ENCODE assay signal across 8 cellular contexts in genomic region chr17:78780852-78781338, GRCh38. TPM values are rescaled to one million over a fixed set of nuclear protein-coding genes. Genes with fewer than 3 reads are reported as not detected.
DNase-seq lines count a peak whose midpoint lies in the region; ATAC-seq, FAIRE-seq and TF ChIP-seq lines count a peak whose summit lies in the region.

No MANE protein-coding gene starts in this region.

- peak overlapping the region; percentile 91 to 99 (median 95) for H3K27ac Mint-ChIP-seq in CD8-positive, alpha-beta memory T cell
- H3K27ac Mint-ChIP-seq in osteocyte (ENCODE audit: unreplicated experiment) = peak overlapping the region; percentile 78

- no peak overlapping the region; the same call in 1 of the 2 replicates for H4K8ac ChIP-seq in H1 (ENCODE audit: extremely low read depth, insufficient read depth, low read length)

- no peak for TF ChIP-seq RAD21 in H1 (IDR thresholded peaks at IDR 0.05 in 1 of 2, conservative IDR thresholded peaks at IDR 0.05 in 1 of 2; ENCODE audit: low read depth in 2 of 2, low read length in 2 of 2)

- FAIRE-seq in H1 (lab: Jason Lieb, UNC) = no peak

- WGBS in H1 (ENCODE audit: extremely low coverage in 1 of 2, insufficient coverage in 1 of 2, insufficient read length in 1 of 2, insufficient replicate concordance in 2 of 2, low coverage in 1 of 2, low lambda C conversion rate in 2 of 2, missing lambda C conversion rate in 1 of 2), 2 experiments = 86% methylated on average over 15 of the region's 17 CpGs; no CpG with 5 or more reads in 1 of the 2 experiments

- peak overlapping the region; percentile 89 for H3K4me3 ChIP-seq in CD8-positive, alpha-beta memory T cell (ENCODE audit: low read length)
- H3K4me3 ChIP-seq in SJSA1 (peak overlapping the region; percentile 99), H1 (ENCODE audit: extremely low read depth in 1 of 4, insufficient read depth in 2 of 4, low read depth in 3 of 4, low read length in 4 of 4) (peak overlapping the region; percentile 60 to 96 (median 74))

- no peak overlapping the region for H4K91ac ChIP-seq in H1 (replicated peaks; ENCODE audit: insufficient read length, low read length)

- H3K9ac ChIP-seq in H1 (replicated peaks in 1 of 4; ENCODE audit: extremely low read depth in 1 of 4, low read depth in 3 of 4, low read length in 3 of 4) = peak overlapping the region in 1 of 4 experiments; percentile 63; a peak in 2 of 7 replicates

- H3K4me3 Mint-ChIP-seq in CD8-positive, alpha-beta memory T cell = peak overlapping the region; percentile 88 to 95 (median 93)
- peak overlapping the region; percentile 81 for H3K4me3 Mint-ChIP-seq in osteocyte (ENCODE audit: unreplicated experiment)

- no peak overlapping the region for H2BK15ac ChIP-seq in H1 (ENCODE audit: low read length)

- H3K18ac ChIP-seq in H1 (ENCODE audit: extremely low read depth, low read length) = no peak overlapping the region

- peaks cover 0 to 27% (median 4%) of the 10 kb centered on the region in 3 donors for H3K36me3 Mint-ChIP-seq in CD8-positive, alpha-beta memory T cell
- H3K36me3 Mint-ChIP-seq in osteocyte (ENCODE audit: unreplicated experiment) = no peaks in the 10 kb centered on the region

- peaks cover 67% of the 10 kb centered on the region for H3K4me1 ChIP-seq in CD8-positive, alpha-beta memory T cell (ENCODE audit: insufficient read depth, low read length)
- peaks cover 19% of the 10 kb centered on the region for H3K4me1 ChIP-seq in SJSA1 (replicated peaks)
- H3K4me1 ChIP-seq in H1 (replicated peaks in 1 of 4; ENCODE audit: control insufficient read depth in 3 of 4, insufficient read depth in 4 of 4, low read length in 3 of 4) = no peaks in the 10 kb centered on the region; a peak in 2 of 7 replicates

- no peak overlapping the region for H4K5ac ChIP-seq in H1 (ENCODE audit: insufficient read length, low read depth, low read length)

- no peak overlapping the region for H3K14ac ChIP-seq in H1 (ENCODE audit: insufficient read length)

- peak overlapping the region; percentile 83 for H3K27ac ChIP-seq in CD8-positive, alpha-beta memory T cell (ENCODE audit: low read depth, low read length)
- H3K27ac ChIP-seq in SJSA1 (peak overlapping the region; percentile 43; the same call in 1 of the 2 replicates), H1 (ENCODE audit: low read depth, low read length) (no peak overlapping the region)

- H2BK12ac ChIP-seq in H1 (ENCODE audit: low read depth, low read length) = no peak overlapping the region

- H3K23me2 ChIP-seq in H1 (ENCODE audit: low read depth, low read length) = peaks cover 7% of the 10 kb centered on the region; the same call in 1 of the 2 replicates

- H3K36me3 ChIP-seq in CD8-positive, alpha-beta memory T cell (ENCODE audit: insufficient read depth, low read length) = no peaks in the 10 kb centered on the region
- peaks cover 9% of the 10 kb centered on the region for H3K36me3 ChIP-seq in SJSA1
- no peaks in the 10 kb centered on the region for H3K36me3 ChIP-seq in H1 (ENCODE audit: control insufficient read depth in 2 of 4, insufficient read depth in 4 of 4, low read length in 3 of 4)

- peak in 2 of 5 donors; percentile 50 to 66 for DNase-seq in CD8-positive, alpha-beta memory T cell
- no peak for DNase-seq in SJSA1 (ENCODE audit: low read depth in 1 of 2, low spot score in 2 of 2)
- no peak for DNase-seq in H1 (ENCODE audit: low read depth in 1 of 2, low spot score in 2 of 2)
- DNase-seq in osteocyte (ENCODE audit: extremely low spot score, unreplicated experiment) = no peak
- DNase-seq in NOMO-1 treated with dmso at 0.1 percent for 144 hours (lab: John Stamatoyannopoulos, UW; ENCODE audit: unreplicated experiment) = no peak

- no peaks in the 10 kb centered on the region for H3K9me3 ChIP-seq in CD8-positive, alpha-beta memory T cell (ENCODE audit: low read length)
- H3K9me3 ChIP-seq in SJSA1 (replicated peaks) = peaks cover 4% of the 10 kb centered on the region; the same call in 1 of the 2 replicates
- H3K9me3 ChIP-seq in H1 (ENCODE audit: insufficient read depth in 2 of 2, low read depth in 1 of 2, low read length in 1 of 2) = no peaks in the 10 kb centered on the region

- H3K4me2 ChIP-seq in H1 (ENCODE audit: insufficient read depth in 1 of 2, low read depth in 2 of 2, low read length in 2 of 2) = peak overlapping the region; percentile 48 to 69

- H2BK120ac ChIP-seq in H1 (replicated peaks; ENCODE audit: low read depth, low read length) = no peak overlapping the region

- TF ChIP-seq POLR2A in H1 (IDR thresholded peaks at IDR 0.05; ENCODE audit: control extremely low read depth in 1 of 2, low read depth in 2 of 2, low read length in 2 of 2) = no peak

- H3K23ac ChIP-seq in H1 (ENCODE audit: insufficient read length) = no peak overlapping the region

- H3K9me3 Mint-ChIP-seq in CD8-positive, alpha-beta memory T cell = no peaks in the 10 kb centered on the region
- H3K9me3 Mint-ChIP-seq in osteocyte (ENCODE audit: unreplicated experiment) = no peaks in the 10 kb centered on the region

- H2AK5ac ChIP-seq in H1 (ENCODE audit: low read depth, low read length) = no peak overlapping the region

- no peak for ATAC-seq in HG02884 (IDR thresholded peaks at IDR 0.05; ENCODE audit: unreplicated experiment)
- ATAC-seq in GM19452 (IDR thresholded peaks at IDR 0.05; ENCODE audit: unreplicated experiment) = no peak
- ATAC-seq in HG02642 (IDR thresholded peaks at IDR 0.05; ENCODE audit: poor library complexity, unreplicated experiment) = no peak

- no peaks in the 10 kb centered on the region for H3K27me3 ChIP-seq in CD8-positive, alpha-beta memory T cell (ENCODE audit: insufficient read depth, low read length, poor library complexity, severe bottlenecking)
- H3K27me3 ChIP-seq in SJSA1 (replicated peaks) (no peaks in the 10 kb centered on the region), H1 (replicated peaks in 1 of 4; ENCODE audit: control insufficient read depth in 3 of 4, extremely low read depth in 1 of 4, insufficient read depth in 3 of 4, low read length in 3 of 4) (no peaks in the 10 kb centered on the region)

- H3K79me2 ChIP-seq in H1 (ENCODE audit: control insufficient read depth in 1 of 2, insufficient read depth in 2 of 2, low read length in 2 of 2) = no peaks in the 10 kb centered on the region; a peak in 1 of 4 replicates

- no peaks in the 10 kb centered on the region for H3K79me1 ChIP-seq in H1 (ENCODE audit: low read depth, low read length)

- peaks cover 52 to 68% (median 64%) of the 10 kb centered on the region in 3 donors for H3K4me1 Mint-ChIP-seq in CD8-positive, alpha-beta memory T cell
- H3K4me1 Mint-ChIP-seq in osteocyte (ENCODE audit: unreplicated experiment) = peaks cover 42% of the 10 kb centered on the region

- H2AFZ ChIP-seq in H1 (ENCODE audit: low read length) = no peak overlapping the region

- no peak overlapping the region for H2BK5ac ChIP-seq in H1 (ENCODE audit: low read depth, low read length)

- POLR2A ChIA-PET in CD8-positive, alpha-beta memory T cell (lab: Charles Lee) = interaction anchor here (0.6 to 2.1 kb wide), 8 partner anchors 14 to 508 kb away, joined by 3 to 21 read pairs (median 4); partner anchors contain the start of gene USP36
- POLR2A ChIA-PET in H1 (lab: Charles Lee; ENCODE audit: partially characterized antibody) = interaction anchor here (0.6 to 0.9 kb wide), 2 partner anchors 9 to 18 kb away, joined by 3 read pairs; no protein-coding TSS in a partner anchor

- H3K4ac ChIP-seq in H1 (replicated peaks; ENCODE audit: insufficient read length, low read depth, low read length) = no peak overlapping the region

- TF ChIP-seq EP300 in H1 (IDR thresholded peaks at IDR 0.05; ENCODE audit: borderline replicate concordance in 1 of 2, low read depth in 2 of 2, low read length in 2 of 2) = no peak

- H3K56ac ChIP-seq in H1 (replicated peaks; ENCODE audit: insufficient read length, low read depth, low read length) = no peak overlapping the region

- no peak overlapping the region for H2BK20ac ChIP-seq in H1 (ENCODE audit: low read length)

- H4K20me1 ChIP-seq in H1 (replicated peaks in 1 of 2; ENCODE audit: control insufficient read depth in 1 of 2, insufficient read depth in 2 of 2, low read length in 2 of 2) = peaks cover 0 to 5% of the 10 kb centered on the region in 2 experiments

- peaks cover 0 to 4% of the 10 kb centered on the region in 2 donors for H3K27me3 Mint-ChIP-seq in CD8-positive, alpha-beta memory T cell
- H3K27me3 Mint-ChIP-seq in osteocyte (ENCODE audit: unreplicated experiment) = no peaks in the 10 kb centered on the region

- CTCF ChIA-PET in CD8-positive, alpha-beta memory T cell (lab: Charles Lee) = interaction anchor here (1.1 to 2.9 kb wide), 9 partner anchors 9 to 71 kb away, joined by 3 to 16 read pairs (median 7); no protein-coding TSS in a partner anchor
- CTCF ChIA-PET in H1 (lab: Charles Lee; ENCODE audit: partially characterized antibody) = interaction anchor here (1.2 to 1.4 kb wide), 2 partner anchors 10 to 12 kb away, joined by 4 to 5 read pairs; no protein-coding TSS in a partner anchor

- TF ChIP-seq CTCF in H1 (IDR thresholded peaks at IDR 0.05; ENCODE audit: control extremely low read depth in 1 of 3, insufficient read depth in 1 of 3, low read depth in 1 of 3, low read length in 3 of 3) (no peak), osteocyte (IDR thresholded peaks at IDR 0.05) (no peak)

RNA-seq across cellular contexts. Expression of gene CYTH1, which starts 1.2 kb away (rescaled TPM):
- 100 to 1,000 TPM; 115 to 129 TPM for total RNA-seq in CD8-positive, alpha-beta memory T cell
- 279 TPM for polyA plus RNA-seq in CD8-positive, alpha-beta memory T cell
- total RNA-seq in SJSA1 (2014; rRNA removed; shearing (Covaris generic)) = 14.6 and 18.9 TPM in 2 replicates
- 14.7 and 14.8 TPM in 2 replicates for total RNA-seq in H1 (2021; fragmentation: NEBNext Ultra II Directional; extraction: Animal tissue kit (Norgen Biotek cat#: 25700))
- polyA plus RNA-seq in H1 (2011; rRNA removed) = 12.8 and 13.8 TPM in 2 replicates
- 14.2 TPM for polyA plus RNA-seq in H1 (2011; cell fraction: cytosol; rRNA removed)
- polyA plus RNA-seq in H1 (2011; cell fraction: nucleus; rRNA removed) = 40.9 TPM
- polyA plus RNA-seq in H1 (2012, experiment 1 of 2) = 10.4 to 15.6 TPM (median 10.9 TPM) in 4 replicates
- polyA plus RNA-seq in H1 (2012, experiment 2 of 2) = 4.7 TPM
- polyA plus RNA-seq in H1 (2013, experiment 1 of 2) = 9.9 TPM
- 9.8 TPM for polyA plus RNA-seq in H1 (2013, experiment 2 of 2)
- 16.3 and 17.5 TPM in 2 replicates for polyA minus RNA-seq in H1 (2011; rRNA and poly(A)+ RNA removed)
- polyA minus RNA-seq in H1 (2011; cell fraction: cytosol; rRNA and poly(A)+ RNA removed) = 12.4 TPM
- 20.9 TPM for polyA minus RNA-seq in H1 (2011; cell fraction: nucleus; rRNA and poly(A)+ RNA removed)
- total RNA-seq in osteocyte = 113 and 123 TPM in 2 replicates

RNA-seq across cellular contexts. Expression of gene USP36, which starts 59.7 kb away (rescaled TPM):
- total RNA-seq in CD8-positive, alpha-beta memory T cell = 100 to 1,000 TPM; 118 to 122 TPM
- polyA plus RNA-seq in CD8-positive, alpha-beta memory T cell = 43.2 TPM
- 11.4 and 22.9 TPM in 2 replicates for total RNA-seq in SJSA1 (2014; rRNA removed; shearing (Covaris generic))
- total RNA-seq in H1 (2021; fragmentation: NEBNext Ultra II Directional; extraction: Animal tissue kit (Norgen Biotek cat#: 25700)) = 65.8 and 67.7 TPM in 2 replicates
- 40.7 and 44.8 TPM in 2 replicates for polyA plus RNA-seq in H1 (2011; rRNA removed)
- 34.2 TPM for polyA plus RNA-seq in H1 (2011; cell fraction: cytosol; rRNA removed)
- polyA plus RNA-seq in H1 (2011; cell fraction: nucleus; rRNA removed) = 90.2 TPM
- polyA plus RNA-seq in H1 (2012, experiment 1 of 2) = 52.2 to 59.3 TPM (median 54.9 TPM) in 4 replicates
- polyA plus RNA-seq in H1 (2012, experiment 2 of 2) = 42.7 TPM
- polyA plus RNA-seq in H1 (2013, experiment 1 of 2) = 43.8 TPM
- 41.9 TPM for polyA plus RNA-seq in H1 (2013, experiment 2 of 2)
- polyA minus RNA-seq in H1 (2011; rRNA and poly(A)+ RNA removed) = 63.4 and 70.8 TPM in 2 replicates
- 22.9 TPM for polyA minus RNA-seq in H1 (2011; cell fraction: cytosol; rRNA and poly(A)+ RNA removed)
- 49.2 TPM for polyA minus RNA-seq in H1 (2011; cell fraction: nucleus; rRNA and poly(A)+ RNA removed)
- total RNA-seq in osteocyte = 56.2 and 66.7 TPM in 2 replicates
